Comparison of ENCODE assay signal across 8 cellular contexts in the genomic region with DNA sequence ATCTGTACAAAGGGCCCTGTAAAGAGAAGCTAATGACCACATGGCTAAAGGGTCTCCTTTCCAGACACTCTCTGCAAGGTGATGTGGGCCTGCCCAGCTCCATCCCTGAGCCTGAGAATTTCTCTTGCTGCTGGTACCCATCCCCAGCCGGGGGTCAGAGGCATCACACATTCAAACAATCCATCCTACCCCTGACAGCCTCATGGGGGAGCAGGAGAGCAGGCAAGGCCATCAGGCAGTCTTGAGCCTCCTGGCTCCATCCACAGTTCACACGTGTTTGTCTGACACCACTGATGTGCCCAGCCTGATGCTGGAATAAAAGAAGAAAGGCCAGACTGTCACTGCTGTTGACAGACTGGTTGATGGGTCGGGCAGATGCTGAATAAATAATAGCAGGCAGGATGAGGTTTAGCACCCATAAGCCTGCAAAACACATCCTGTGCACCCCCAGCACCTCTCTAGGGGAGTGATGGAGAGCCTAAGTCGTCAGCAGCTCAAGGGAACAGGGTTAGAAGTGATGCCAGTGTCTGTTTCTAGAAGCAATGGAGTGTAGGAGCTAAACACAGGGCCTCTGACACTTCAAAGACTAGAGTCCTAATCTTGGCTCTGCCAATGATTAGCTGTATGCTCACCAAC. TPM values are rescaled to one million over a fixed set of nuclear protein-coding genes. Genes with fewer than 3 reads are reported as not detected.
DNase-seq lines count a peak whose midpoint lies in the region; ATAC-seq and TF ChIP-seq lines count a peak whose summit lies in the region.

No MANE protein-coding gene starts in this region.

- ATAC-seq in Right ventricle myocardium superior (ENCODE audit: poor library complexity) (peak; percentile 86), GM19452 (IDR thresholded peaks at IDR 0.05; ENCODE audit: unreplicated experiment) (no peak)

- intact Hi-C loops in Right ventricle myocardium superior (cut with DNase I) = no loop called here

- peak; percentile 73 for TF ChIP-seq CTCF in GM10266 (IDR thresholded peaks at IDR 0.05; ENCODE audit: control insufficient read depth, insufficient read depth, low read depth, missing control alignments)

- no peaks in the 10 kb centered on the region for H3K36me3 ChIP-seq in MG63

- H3K9me3 ChIP-seq in MG63 = no peaks in the 10 kb centered on the region

- no peaks in the 10 kb centered on the region for H3K27me3 ChIP-seq in MG63

- no peak overlapping the region for H3K4me3 ChIP-seq in MG63

- DNase-seq in A172 (ENCODE audit: low spot score) (peak; percentile 27), GM10266 (ENCODE audit: extremely low spot score) (peak; percentile 67), MG63 (peak; percentile 47), Right ventricle myocardium superior (peak; percentile 47), retina (peak; percentile 27), GF-D8 (lab: John Stamatoyannopoulos, UW) (no peak)
- DNase-seq in activated T-cell treated with anti-CD3 and anti-CD28 coated beads, Interleukin-2, amount 50 U/mL, for 48 hours = peak; percentile 49 to 51

RNA-seq across cellular contexts. Expression of a gene that starts 43.5 kb away (rescaled TPM):
- 0.12 and 0.38 TPM in 2 replicates for total RNA-seq in A172 (2014; rRNA removed; shearing (Covaris generic))
- total RNA-seq in MG63 (2014; rRNA removed; shearing (Covaris generic); ENCODE audit: low replicate concordance) = not detected in 2 replicates
- 8.7 TPM for total RNA-seq in Right ventricle myocardium superior
